23 cellular contexts compared by ENCODE assay signal in genomic region chr20:51175156-51175555, GRCh38.
"Had no signal": no experiment of that assay in that cellular context is flagged by ENCODE, and none has a peak within 500 bp of the region (broad histone marks: within the 10 kb centered on the region; RNA-seq: fewer than 3 reads in every experiment).

No MANE protein-coding gene starts in this region.

- H3K79me2 ChIP-seq: parathyroid adenoma had no signal

- H3K27ac ChIP-seq: neural progenitor cell, ovary, parathyroid adenoma, psoas muscle, right lobe of liver, sigmoid colon, stomach, thoracic aorta, thyroid gland, tibial nerve, upper lobe of left lung, vagina had no signal

- H3K4me2 ChIP-seq: neural progenitor cell had no signal

- H3K36me3 ChIP-seq: neural progenitor cell, ovary, right lobe of liver, sigmoid colon, stomach, thoracic aorta, thyroid gland, tibial nerve, upper lobe of left lung, vagina had no signal

- H3K9me3 ChIP-seq: ovary, psoas muscle, right lobe of liver, sigmoid colon, thoracic aorta, thyroid gland, tibial nerve, upper lobe of left lung, vagina had no signal

- DNase-seq: occipital lobe; ovary; posterior cingulate gyrus; psoas muscle; right cardiac atrium; right lobe of liver; sigmoid colon; small intestine; stimulated activated CD4-positive, alpha-beta T cell treated with anti-CD3 and anti-CD28 coated beads, Interleukin-15, amount 100 ng/mL, for 24 hours; stimulated activated CD4-positive, alpha-beta T cell treated with anti-CD3 and anti-CD28 coated beads, Interleukin-2, amount 100 ng/mL, for 24 hours; stimulated activated CD4-positive, alpha-beta T cell treated with anti-CD3 and anti-CD28 coated beads, Interleukin-2, amount 100 ng/mL, for 48 hours; stimulated activated CD4-positive, alpha-beta T cell treated with anti-CD3 and anti-CD28 coated beads, Interleukin-4, amount 100 ng/mL, for 24 hours; stimulated activated naive B cell treated with anti-CD40 and anti-IgM and Interleukin-4, amounts not matched to agents 10 μg/mL and 1 μg/mL and 100 μg/mL, for 72 hours; stimulated activated naive CD4-positive, alpha-beta T cell treated with Interleukin-2 at 50 U/mL for 16 hours; stomach; thyroid gland; trophoblast cell; upper lobe of left lung had no signal

- H3K4me3 ChIP-seq: neural progenitor cell, ovary, psoas muscle, right lobe of liver, sigmoid colon, stomach, thoracic aorta, thyroid gland, tibial nerve, upper lobe of left lung, vagina had no signal

- H2AFZ ChIP-seq: neural progenitor cell, parathyroid adenoma had no signal

- H3K4me1 ChIP-seq: neural progenitor cell, parathyroid adenoma, psoas muscle, right lobe of liver, sigmoid colon, stomach, thyroid gland, tibial nerve, upper lobe of left lung, vagina had no signal
